Comparison of ENCODE assay signal across 18 cellular contexts in genomic region chr16:7344806-7345416, GRCh38. TPM values are rescaled to one million over a fixed set of nuclear protein-coding genes. Genes with fewer than 3 reads are reported as not detected.
A peak's percentile ranks its signal among the peaks of the same experiment; 100 is the strongest.
DNase-seq lines count a peak whose midpoint lies in the region; ATAC-seq and TF ChIP-seq lines count a peak whose summit lies in the region.
"Had no signal": no experiment of that assay in that cellular context is flagged by ENCODE, and none has a peak within 500 bp of the region (broad histone marks: within the 10 kb centered on the region; RNA-seq: fewer than 3 reads in every experiment).

No MANE protein-coding gene starts in this region.

- peak overlapping the region; percentile 75 for H3K27ac ChIP-seq in right cardiac atrium (ENCODE audit: low read length)
- H3K27ac ChIP-seq: GM23248, RWPE1 had no signal

- peak; percentile 92 for ATAC-seq in Right ventricle myocardium inferior
- peak; percentile 61 to 80 for ATAC-seq in right cardiac atrium
- ATAC-seq in HG02759 (IDR thresholded peaks at IDR 0.05; ENCODE audit: unreplicated experiment), result no peak
- ATAC-seq in GM21576 (IDR thresholded peaks at IDR 0.05; ENCODE audit: unreplicated experiment), result no peak
- ATAC-seq: PC-3 had no signal

- H3K27ac Mint-ChIP-seq in glutamatergic neuron (ENCODE audit: unreplicated experiment), result peak overlapping the region; percentile 18
- H3K27ac Mint-ChIP-seq: CD14-positive monocyte had no signal

- H3K27me3 ChIP-seq in right cardiac atrium (ENCODE audit: control insufficient read depth, insufficient read depth), result no peaks in the 10 kb centered on the region

- H3K36me3 Mint-ChIP-seq in glutamatergic neuron (ENCODE audit: unreplicated experiment), result peaks cover 12% of the 10 kb centered on the region
- H3K36me3 Mint-ChIP-seq: CD14-positive monocyte had no signal

- intact Hi-C loops in Right ventricle myocardium inferior (cut with DNase I) (no loop called here), cardiac septum (cut with DNase I) (loop anchor here (10.0 kb wide), 1 partner anchor 160 kb away; no protein-coding TSS in a partner anchor), right cardiac atrium (cut with DNase I) (no loop called here)

- H3K4me1 ChIP-seq in right cardiac atrium (ENCODE audit: control insufficient read depth, insufficient read depth, low read length), result peaks cover 4% of the 10 kb centered on the region

- H3K4me3 Mint-ChIP-seq in glutamatergic neuron (ENCODE audit: unreplicated experiment), result no peak overlapping the region
- H3K4me3 Mint-ChIP-seq: CD14-positive monocyte had no signal

- TF ChIP-seq CTCF in glutamatergic neuron (IDR thresholded peaks at IDR 0.05; ENCODE audit: partially characterized antibody, unreplicated experiment), result no peak

- WGBS in right cardiac atrium, result 25% methylated on average over 16 of the region's 16 CpGs

- peaks cover 17% of the 10 kb centered on the region for H3K9me3 Mint-ChIP-seq in glutamatergic neuron (ENCODE audit: unreplicated experiment)

- peaks cover 3% of the 10 kb centered on the region for H3K4me1 Mint-ChIP-seq in glutamatergic neuron (ENCODE audit: low read depth, unreplicated experiment)
- H3K4me1 Mint-ChIP-seq: CD14-positive monocyte had no signal

- peaks cover 2% of the 10 kb centered on the region for H3K27me3 Mint-ChIP-seq in glutamatergic neuron (ENCODE audit: unreplicated experiment)

- no peak for DNase-seq in Right ventricle myocardium inferior (ENCODE audit: missing footprints)
- DNase-seq in cardiac septum (ENCODE audit: low spot score), result no peak
- no peak for DNase-seq in glutamatergic neuron
- peak in 1 of 3 donors; percentile 56 for DNase-seq in right cardiac atrium
- no peak for DNase-seq in Ammon's horn (ENCODE audit: low spot score)
- DNase-seq: DMS153, GM23248, KBM-7, MV-4-11, NCI-H1436, NCI-H2107, NCI-H2227 treated with DMSO at 0.1 percent for 48 hours, NCI-H524, PC-3 had no signal

- H3K9me3 ChIP-seq in right cardiac atrium (ENCODE audit: control insufficient read depth, low read length), result no peaks in the 10 kb centered on the region

- no peak overlapping the region for H3K4me3 ChIP-seq in right cardiac atrium (ENCODE audit: low read length)
- H3K4me3 ChIP-seq: GM23248 had no signal

RNA-seq across cellular contexts. Expression of gene RBFOX1, which starts 12.3 kb away (rescaled TPM):
- 68.4 TPM for total RNA-seq in Right ventricle myocardium inferior
- total RNA-seq in cardiac septum, result 27.1 TPM
- total RNA-seq in glutamatergic neuron (ENCODE audit: unreplicated experiment), result 30.5 TPM
- total RNA-seq in right cardiac atrium, result 10 to 100 TPM; 55.9 to 80.8 (median 69.2) TPM
- 22.5 TPM for polyA plus RNA-seq in right cardiac atrium
- total RNA-seq: GM23248, PC-3 had no signal
- polyA plus RNA-seq: CD14-positive monocyte, GM23248 had no signal

Comparison
In these comparisons a context has a peak if more than half of its experiments do, and no peak if none do; other contexts are left out.
1. ATAC-seq: peak in Right ventricle myocardium inferior (single experiment) and right cardiac atrium (2 of 2); none in HG02759 (single experiment) and GM21576 (single experiment).